9 cellular contexts compared by ENCODE assay signal in the genomic region with DNA sequence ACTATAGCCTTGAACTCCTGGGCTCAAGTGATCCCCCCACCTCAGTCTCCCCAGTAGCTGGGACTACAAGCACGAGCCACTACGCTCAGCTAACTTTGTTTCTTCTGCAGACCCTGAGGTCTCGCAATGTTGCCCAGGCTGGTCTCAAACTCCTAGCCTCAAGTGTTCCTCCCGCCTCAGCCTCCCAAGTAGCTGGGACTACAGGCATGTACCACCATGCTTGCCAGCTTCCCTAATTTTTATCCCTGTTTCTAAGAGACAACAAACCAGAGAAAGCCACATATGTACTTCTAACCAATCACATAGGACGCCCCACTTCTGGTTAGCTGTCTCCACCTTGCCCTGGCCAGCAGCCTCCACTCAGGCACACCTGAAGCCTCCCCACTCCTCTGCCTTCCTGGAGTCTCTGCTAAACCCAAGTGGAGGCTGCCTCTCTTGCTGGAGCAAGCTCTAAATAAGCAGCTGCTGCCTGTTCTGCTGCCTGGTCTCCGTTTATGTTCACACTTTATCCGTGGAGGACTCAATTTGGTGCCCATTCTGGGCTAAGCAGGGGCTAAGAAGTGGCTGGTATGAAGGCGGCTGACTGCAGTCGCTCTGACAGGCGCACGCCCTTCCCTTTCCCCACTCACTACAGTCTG. TPM values are rescaled to one million over a fixed set of nuclear protein-coding genes. Genes with fewer than 3 reads are reported as not detected.
A peak's percentile ranks its signal among the peaks of the same experiment; 100 is the strongest.
DNase-seq lines count a peak whose midpoint lies in the region; ATAC-seq, FAIRE-seq and TF ChIP-seq lines count a peak whose summit lies in the region.
"Had no signal": no experiment of that assay in that cellular context is flagged by ENCODE, and none has a peak within 500 bp of the region (broad histone marks: within the 10 kb centered on the region; RNA-seq: fewer than 3 reads in every experiment).

No MANE protein-coding gene starts in this region.

- POLR2A ChIA-PET in GM12878 (lab: Charles Lee): interaction anchor here (0.8 to 8.4 kb wide), 11 partner anchors 11 to 164 kb away, joined by 3 to 79 read pairs (median 3); partner anchors contain the start of gene KDM8

- no peak for FAIRE-seq in GM12878 (lab: Jason Lieb, UNC)

- no peak for TF ChIP-seq RAD21 in GM12878 (IDR thresholded peaks at IDR 0.05; ENCODE audit: insufficient read depth, low read depth, low read length)

- H3K27ac ChIP-seq in GM12878 (ENCODE audit: control insufficient read depth, insufficient read depth) (no peak overlapping the region), muscle layer of duodenum (ENCODE audit: low read length) (peak overlapping the region; percentile 10), thyroid gland (peak overlapping the region in 2 of 3 donors; percentile 49 to 65)
- H3K27ac ChIP-seq: WERI-Rb-1 had no signal

- H3K27me3 Mint-ChIP-seq in activated T-cell treated with anti-CD3 and anti-CD28 coated beads, Interleukin-2, amount 50 U/mL, for 24 hours: no peaks in the 10 kb centered on the region

- peaks cover 73% of the 10 kb centered on the region for H3K36me3 Mint-ChIP-seq in activated T-cell treated with anti-CD3 and anti-CD28 coated beads, Interleukin-2, amount 50 U/mL, for 24 hours (ENCODE audit: low read depth)

- SMC1A ChIA-PET in GM12878 (lab: Charles Lee; ENCODE audit: uncharacterized antibody, unreplicated experiment): interaction anchor here (0.6 to 12.2 kb wide), 15 partner anchors 8 to 145 kb away, joined by 3 to 178 read pairs (median 5); partner anchors contain the start of gene NSMCE1

- ATAC-seq in GM12878: no peak

- RAD21 ChIA-PET in GM12878 (lab: Charles Lee; ENCODE audit: unreplicated experiment): interaction anchor here (0.6 to 4.2 kb wide), 11 partner anchors 9 to 208 kb away, joined by 3 to 22 read pairs (median 6); partner anchors contain the start of genes KDM8 and NSMCE1

- H3K9me3 ChIP-seq in GM12878 (replicated peaks; ENCODE audit: control insufficient read depth, insufficient read depth, low read length): no peaks in the 10 kb centered on the region; the same call in 2 of the 3 replicates
- no peaks in the 10 kb centered on the region for H3K9me3 ChIP-seq in muscle layer of duodenum (ENCODE audit: control insufficient read depth in 1 of 2, low read length in 2 of 2)
- no peaks in the 10 kb centered on the region for H3K9me3 ChIP-seq in thyroid gland

- H3K4me2 ChIP-seq in GM12878 (ENCODE audit: control insufficient read depth, insufficient read depth): 0 out of 2 replicates have a peak overlapping the region, but pooled peaks have one; percentile 19

- peaks cover 95% of the 10 kb centered on the region for H3K4me1 Mint-ChIP-seq in activated T-cell treated with anti-CD3 and anti-CD28 coated beads, Interleukin-2, amount 50 U/mL, for 24 hours (ENCODE audit: low read depth)

- no peak overlapping the region for H3K4me3 ChIP-seq in GM12878
- no peak overlapping the region for H3K4me3 ChIP-seq in muscle layer of duodenum (ENCODE audit: low read depth in 1 of 2, low read length in 2 of 2)
- no peak overlapping the region for H3K4me3 ChIP-seq in thyroid gland (replicated peaks in 1 of 3)

- BruUV-seq in GM12878 (replicated peaks; lab: Mats Ljungman, UMichigan): no TSS peak

- H2AFZ ChIP-seq in GM12878 (ENCODE audit: control insufficient read depth, low read depth, low read length): no peak overlapping the region

- H3K4me3 Mint-ChIP-seq in activated T-cell treated with anti-CD3 and anti-CD28 coated beads, Interleukin-2, amount 50 U/mL, for 24 hours: no peak overlapping the region

- H3K4me1 ChIP-seq in GM12878 (ENCODE audit: control insufficient read depth, insufficient read depth, low read length) (peaks cover 16% of the 10 kb centered on the region), muscle layer of duodenum (ENCODE audit: control insufficient read depth in 1 of 2, insufficient read depth in 2 of 2, low read length in 2 of 2) (peaks cover 5 to 35% of the 10 kb centered on the region in 2 donors), thyroid gland (peaks cover 27 to 54% of the 10 kb centered on the region in 2 donors)

- 93% methylated on average over 11 of the region's 11 CpGs for WGBS in GM12878 (ENCODE audit: insufficient coverage, insufficient replicate concordance, low lambda C conversion rate, missing lambda C conversion rate)
- 94 to 97% methylated on average over 11 of the region's 11 CpGs for WGBS in thyroid gland, 2 donors

- in situ Hi-C loops in GM12878 (cut with MboI): no loop called here

- no peak for TF ChIP-seq POLR2A in GM12878 (IDR thresholded peaks at IDR 0.05; ENCODE audit: low read depth, low read length)
- no peak for TF ChIP-seq POLR2A in thyroid gland (IDR thresholded peaks at IDR 0.05)

- H3K9me3 Mint-ChIP-seq in activated T-cell treated with anti-CD3 and anti-CD28 coated beads, Interleukin-2, amount 50 U/mL, for 24 hours: no peaks in the 10 kb centered on the region

- peak overlapping the region; percentile 58 for H3K27ac Mint-ChIP-seq in activated T-cell treated with anti-CD3 and anti-CD28 coated beads, Interleukin-2, amount 50 U/mL, for 24 hours

- H3K27me3 ChIP-seq in GM12878 (replicated peaks in 1 of 2; ENCODE audit: control insufficient read depth in 2 of 2, insufficient read depth in 2 of 2, low read length in 1 of 2): no peaks in the 10 kb centered on the region
- no peaks in the 10 kb centered on the region for H3K27me3 ChIP-seq in muscle layer of duodenum (ENCODE audit: low read depth, low read length)
- H3K27me3 ChIP-seq in thyroid gland: no peaks in the 10 kb centered on the region

- H3K9ac ChIP-seq in GM12878 (ENCODE audit: control insufficient read depth, insufficient read depth, low read length): no peak overlapping the region

- no peak for TF ChIP-seq CTCF in GM12878 (IDR thresholded peaks at IDR 0.05 in 2 of 3, conservative IDR thresholded peaks at IDR 0.05 in 1 of 3; ENCODE audit: control insufficient read depth in 2 of 3, extremely low read depth in 1 of 3, insufficient read depth in 1 of 3, low read depth in 3 of 3, low read length in 3 of 3)
- no peak for TF ChIP-seq CTCF in thyroid gland (IDR thresholded peaks at IDR 0.05)

- peak; percentile 28 for DNase-seq in activated T-cell treated with anti-CD3 and anti-CD28 coated beads, Interleukin-2, amount 50 U/mL, for 24 hours
- DNase-seq in activated T-cell treated with anti-CD3 and anti-CD28 coated beads for 4 hours (no peak), GM12878 (ENCODE audit: low read depth, low spot score) (no peak), thyroid gland (no peak), cortex of kidney (lab: John Stamatoyannopoulos, UW) (no peak), LoVo (ENCODE audit: low spot score) (no peak)
- no peak for DNase-seq in stimulated activated CD4-positive, alpha-beta T cell treated with anti-CD3 and anti-CD28 coated beads, Interleukin-4, amount 100 ng/mL, for 24 hours
- DNase-seq: WERI-Rb-1 had no signal

- H4K20me1 ChIP-seq in GM12878 (ENCODE audit: control insufficient read depth, insufficient read depth): no peaks in the 10 kb centered on the region

- TF ChIP-seq EP300 in GM12878 (IDR thresholded peaks at IDR 0.05; ENCODE audit: borderline replicate concordance in 1 of 2, control insufficient read depth in 1 of 2, low read depth in 2 of 2, low read length in 2 of 2): no peak

- peaks cover 0 to 3% of the 10 kb centered on the region in 2 experiments; a peak in 1 of 4 replicates for H3K36me3 ChIP-seq in GM12878 (ENCODE audit: control insufficient read depth in 2 of 2, insufficient read depth in 2 of 2, low read length in 1 of 2)
- H3K36me3 ChIP-seq in muscle layer of duodenum (ENCODE audit: control insufficient read depth in 1 of 2, insufficient read depth in 2 of 2, low read length in 2 of 2): no peaks in the 10 kb centered on the region
- no peaks in the 10 kb centered on the region for H3K36me3 ChIP-seq in thyroid gland
- H3K36me3 ChIP-seq: WERI-Rb-1 had no signal

- CTCF ChIA-PET in GM12878 (lab: Yijun Ruan, JAX): interaction anchor here (0.6 to 4.1 kb wide), 11 partner anchors 9 to 157 kb away, joined by 3 to 24 read pairs (median 6); partner anchors contain the start of gene NSMCE1

- intact Hi-C loops in GM12878 (cut with micrococcal nuclease; ENCODE audit: unreplicated experiment): no loop called here
- intact Hi-C loops in thyroid gland (cut with DNase I): loop anchor here (5.0 kb wide), 1 partner anchor 83 kb away; no protein-coding TSS in a partner anchor

- no peaks in the 10 kb centered on the region for H3K79me2 ChIP-seq in GM12878 (ENCODE audit: control insufficient read depth, insufficient read depth, low read length)

RNA-seq across cellular contexts. Expression of gene NSMCE1, which starts 24.7 kb away (rescaled TPM):
- 24.2 and 43.2 TPM in 2 replicates for total RNA-seq in GM12878 (2013; cell fraction: nucleolus; rRNA removed)
- total RNA-seq in GM12878 (2014; rRNA removed) (62.8 and 69.0 TPM in 2 replicates), GM12878 (2014; rRNA removed; fragmentation: Illumina TruSeq; extraction: Trizol) (63.8 and 66.7 TPM in 2 replicates), GM12878 (2021) (62.4 and 66.5 TPM in 2 replicates), thyroid gland (10 to 100 TPM; 40.5 to 52.6 (median 48.8) TPM)
- polyA plus RNA-seq in GM12878 (2011; ENCODE audit: low read depth): 55.0 TPM
- polyA plus RNA-seq in GM12878 (2011; rRNA removed) (51.7 and 54.0 TPM in 2 replicates), GM12878 (2014; fragmentation: Illumina TruSeq; extraction: Trizol) (52.4 and 79.0 TPM in 2 replicates), GM12878 (2014; fragmentation: Nextera tagmentation; extraction: Ambion mirVana) (100 to 1,000 TPM; 168 to 214 TPM), GM12878 (2014; rRNA removed) (59.4 and 62.6 TPM in 2 replicates), GM12878 (2016; fragmentation: Nextera tagmentation; extraction: Ambion mirVana) (100 to 1,000 TPM; 110 to 120 TPM)
- 47.5 and 49.5 TPM in 2 replicates for polyA plus RNA-seq in GM12878 (2011; cell fraction: cytosol; rRNA removed)
- polyA plus RNA-seq in GM12878 (2011; cell fraction: nucleus; rRNA removed): 22.6 and 25.4 TPM in 2 replicates
- polyA plus RNA-seq in GM12878 (2012): 68.4 and 73.3 TPM in 2 replicates
- 39.8 and 45.0 TPM in 2 replicates for polyA minus RNA-seq in GM12878 (2011; rRNA and poly(A)+ RNA removed)
- polyA minus RNA-seq in GM12878 (2011; cell fraction: cytosol; rRNA and poly(A)+ RNA removed): 11.5 and 16.8 TPM in 2 replicates
- polyA minus RNA-seq in GM12878 (2011; cell fraction: nucleus; rRNA and poly(A)+ RNA removed): 16.3 and 23.2 TPM in 2 replicates

RNA-seq across cellular contexts. Expression of gene KDM8, which starts 40.5 kb away (rescaled TPM):
- total RNA-seq in GM12878 (2013; cell fraction: nucleolus; rRNA removed): 25.2 and 27.7 TPM in 2 replicates
- total RNA-seq in GM12878 (2014; rRNA removed) (6.9 and 8.9 TPM in 2 replicates), GM12878 (2014; rRNA removed; fragmentation: Illumina TruSeq; extraction: Trizol) (4.1 and 4.2 TPM in 2 replicates), GM12878 (2021) (6.6 and 7.8 TPM in 2 replicates), thyroid gland (10 to 100 TPM in 1 of 4 donors, 1 to 10 TPM in 3; 5.6 to 14.9 (median 9.6) TPM)
- polyA plus RNA-seq in GM12878 (2011; ENCODE audit: low read depth): 1.5 TPM
- polyA plus RNA-seq in GM12878 (2011; rRNA removed) (2.8 and 6.1 TPM in 2 replicates), GM12878 (2014; fragmentation: Illumina TruSeq; extraction: Trizol) (3.9 and 4.1 TPM in 2 replicates), GM12878 (2014; fragmentation: Nextera tagmentation; extraction: Ambion mirVana) (1 to 10 TPM in 1 of 2 experiments, under 1 TPM in 1; 0.79 to 1.3 TPM), GM12878 (2014; rRNA removed) (5.5 and 7.3 TPM in 2 replicates), GM12878 (2016; fragmentation: Nextera tagmentation; extraction: Ambion mirVana) (1 to 10 TPM; 8.0 to 8.7 TPM)
- 6.8 and 14.6 TPM in 2 replicates for polyA plus RNA-seq in GM12878 (2011; cell fraction: cytosol; rRNA removed)
- 12.3 and 14.7 TPM in 2 replicates for polyA plus RNA-seq in GM12878 (2011; cell fraction: nucleus; rRNA removed)
- 2.6 TPM in 2 replicates for polyA plus RNA-seq in GM12878 (2012)
- 5.4 and 15.9 TPM in 2 replicates for polyA minus RNA-seq in GM12878 (2011; rRNA and poly(A)+ RNA removed)
- polyA minus RNA-seq in GM12878 (2011; cell fraction: cytosol; rRNA and poly(A)+ RNA removed): 2.1 and 2.9 TPM in 2 replicates
- polyA minus RNA-seq in GM12878 (2011; cell fraction: nucleus; rRNA and poly(A)+ RNA removed): 6.6 and 10.4 TPM in 2 replicates
